Comparison of ENCODE assay signal across 19 cellular contexts in the genomic region with DNA sequence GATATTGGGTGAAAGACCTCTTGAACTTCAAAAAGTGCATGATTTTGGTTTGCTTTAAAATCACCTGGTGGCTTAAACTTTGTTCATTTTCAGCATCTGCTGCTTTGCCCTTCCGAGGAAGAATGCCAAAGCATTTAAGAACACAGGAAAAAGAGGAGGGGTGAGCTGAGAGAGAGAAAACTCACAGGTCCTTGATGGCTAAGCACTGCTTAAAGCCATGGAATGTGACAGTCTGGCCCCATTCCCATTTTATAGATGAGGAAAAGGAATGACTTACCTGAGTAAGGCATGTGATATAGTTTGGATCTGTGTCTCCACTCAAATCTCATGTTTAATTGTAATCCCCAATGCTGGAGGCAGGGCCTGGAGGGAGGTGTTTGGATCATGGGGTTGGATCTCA. TPM values are rescaled to one million over a fixed set of nuclear protein-coding genes. Genes with fewer than 3 reads are reported as not detected.
DNase-seq lines count a peak whose midpoint lies in the region; ATAC-seq and TF ChIP-seq lines count a peak whose summit lies in the region.
"Had no signal": no experiment of that assay in that cellular context is flagged by ENCODE, and none has a peak within 500 bp of the region (broad histone marks: within the 10 kb centered on the region; RNA-seq: fewer than 3 reads in every experiment).

No MANE protein-coding gene starts in this region.

- H4K91ac ChIP-seq in IMR-90 (ENCODE audit: insufficient read depth, low read depth, low read length) = no peak overlapping the region

- no peak overlapping the region for H3K4me3 ChIP-seq in BLaER1
- H3K4me3 ChIP-seq in IMR-90 (ENCODE audit: insufficient read depth, low read depth, low read length) = no peak overlapping the region
- no peak overlapping the region for H3K4me3 ChIP-seq in left lung
- peak overlapping the region; percentile 61 for H3K4me3 ChIP-seq in thoracic aorta
- no peak overlapping the region for H3K4me3 ChIP-seq in thyroid gland (replicated peaks in 1 of 3)
- H3K4me3 ChIP-seq: GM12878 had no signal

- no peak overlapping the region for H3K9ac ChIP-seq in BLaER1
- H3K9ac ChIP-seq in IMR-90 (ENCODE audit: low read depth, low read length) = no peak overlapping the region

- H2AK9ac ChIP-seq in IMR-90 (replicated peaks; ENCODE audit: low read depth, low read length, poor library complexity) = no peak overlapping the region

- H4K20me1 ChIP-seq in BLaER1 = no peaks in the 10 kb centered on the region
- H4K20me1 ChIP-seq in IMR-90 (ENCODE audit: insufficient read depth, low read length) = no peaks in the 10 kb centered on the region

- H2BK15ac ChIP-seq in IMR-90 (ENCODE audit: low read depth, low read length) = no peak overlapping the region

- in situ Hi-C loops in IMR-90 (cut with MboI; ENCODE audit: low sequenced_read_pairs) = no loop called here

- H3K27me3 ChIP-seq in BLaER1 = no peaks in the 10 kb centered on the region
- no peaks in the 10 kb centered on the region for H3K27me3 ChIP-seq in IMR-90 (ENCODE audit: control insufficient read depth, insufficient read depth, low read length)
- H3K27me3 ChIP-seq in left lung = no peaks in the 10 kb centered on the region
- no peaks in the 10 kb centered on the region for H3K27me3 ChIP-seq in thoracic aorta (replicated peaks; ENCODE audit: insufficient read depth)
- no peaks in the 10 kb centered on the region for H3K27me3 ChIP-seq in thyroid gland

- peak overlapping the region; percentile 31; the same call in 1 of the 2 replicates for H3K18ac ChIP-seq in IMR-90 (ENCODE audit: low read depth, low read length)

- dilution Hi-C loops in IMR-90 (cut with HindIII; ENCODE audit: low sequenced_read_pairs, unreplicated experiment) = no loop called here

- TF ChIP-seq POLR2A in IMR-90 (IDR thresholded peaks at IDR 0.05; ENCODE audit: low read depth, low read length) (no peak), thyroid gland (IDR thresholded peaks at IDR 0.05) (no peak)

- peak overlapping the region; percentile 23 for H2BK5ac ChIP-seq in IMR-90 (ENCODE audit: low read depth, low read length, poor library complexity, severe bottlenecking)

- peak overlapping the region; percentile 23; the same call in 1 of the 2 replicates for H3K4me2 ChIP-seq in BLaER1
- H3K4me2 ChIP-seq in IMR-90 (ENCODE audit: low read depth, low read length) = no peak overlapping the region

- WGBS in IMR-90 (ENCODE audit: extremely low coverage in 2 of 2, insufficient read length in 1 of 2), 2 experiments = no CpG with 5 or more reads among the region's 1 CpG
- WGBS in thyroid gland, 2 donors = 49 to 54% methylated on average over 1 of the region's 1 CpG

- no TSS peak for BruUV-seq in IMR-90 (replicated peaks; lab: Mats Ljungman, UMichigan)

- H4K5ac ChIP-seq in IMR-90 (ENCODE audit: low read depth, low read length) = no peak overlapping the region

- peaks cover 19% of the 10 kb centered on the region for H3K4me1 ChIP-seq in BLaER1
- peaks cover 11% of the 10 kb centered on the region; the same call in 1 of the 2 replicates for H3K4me1 ChIP-seq in IMR-90 (ENCODE audit: control insufficient read depth, insufficient read depth, low read length)
- peaks cover 5 to 6% of the 10 kb centered on the region in 2 donors for H3K4me1 ChIP-seq in left lung
- peaks cover 5 to 37% of the 10 kb centered on the region in 2 donors for H3K4me1 ChIP-seq in thoracic aorta (ENCODE audit: control insufficient read depth in 1 of 2, low read depth in 2 of 2)
- H3K4me1 ChIP-seq in thyroid gland = no peaks in the 10 kb centered on the region

- H3K27ac ChIP-seq in BLaER1 (no peak overlapping the region), IMR-90 (ENCODE audit: insufficient read depth, low read length) (no peak overlapping the region), left lung (peak overlapping the region in 1 of 2 donors; percentile 7), thoracic aorta (peak overlapping the region in 1 of 2 donors; percentile 91), thyroid gland (no peak overlapping the region)
- H3K27ac ChIP-seq: 22Rv1 had no signal

- H3K4ac ChIP-seq in IMR-90 (ENCODE audit: low read depth, low read length) = no peak overlapping the region

- DNase-seq in IMR-90 = no peak
- DNase-seq in left lung = no peak
- no peak for DNase-seq in thoracic aorta (ENCODE audit: low spot score)
- no peak for DNase-seq in thyroid gland
- DNase-seq in NCI-H1105 treated with DMSO at 0.1 percent for 48 hours (lab: John Stamatoyannopoulos, UW) = no peak
- DNase-seq in GF-D8 (lab: John Stamatoyannopoulos, UW) = no peak
- DNase-seq: C1 segment of cervical spinal cord; Calu3; CD4-positive, alpha-beta memory T cell; COR-L47; DMS53; DMS79 treated with DMSO at 0.1 percent for 48 hours; H9 had no signal

- peaks cover 0 to 4% of the 10 kb centered on the region in 2 experiments; a peak in 1 of 4 replicates for H3K79me1 ChIP-seq in IMR-90 (ENCODE audit: low read depth in 1 of 2, low read length in 2 of 2)

- no peak overlapping the region for H3K14ac ChIP-seq in IMR-90 (replicated peaks; ENCODE audit: low read depth, low read length)

- no peak overlapping the region for H2AFZ ChIP-seq in IMR-90 (replicated peaks; ENCODE audit: low read length, poor library complexity)

- H4K8ac ChIP-seq in IMR-90 (ENCODE audit: low read depth in 2 of 2, low read length in 2 of 2) = no peak overlapping the region

- POLR2A ChIA-PET in IMR-90 (lab: Charles Lee; ENCODE audit: unreplicated experiment) = no interaction called here

- peaks cover 8% of the 10 kb centered on the region for H3K9me3 ChIP-seq in BLaER1
- peaks cover 3% of the 10 kb centered on the region; the same call in 1 of the 2 replicates for H3K9me3 ChIP-seq in IMR-90 (ENCODE audit: control insufficient read depth, insufficient read depth, low read length)
- no peaks in the 10 kb centered on the region for H3K9me3 ChIP-seq in left lung
- no peaks in the 10 kb centered on the region for H3K9me3 ChIP-seq in thoracic aorta
- H3K9me3 ChIP-seq in thyroid gland = no peaks in the 10 kb centered on the region

- H2BK20ac ChIP-seq in IMR-90 (ENCODE audit: low read depth, low read length) = no peak overlapping the region

- intact Hi-C loops in IMR-90 (cut with micrococcal nuclease) (no loop called here), left lung (cut with DNase I) (no loop called here), thyroid gland (cut with DNase I) (no loop called here)

- no peak overlapping the region for H3K56ac ChIP-seq in IMR-90 (ENCODE audit: extremely low read depth, insufficient read depth, low read length)

- TF ChIP-seq RAD21 in IMR-90 (IDR thresholded peaks at IDR 0.05; ENCODE audit: low read length) = no peak

- H3K23ac ChIP-seq in IMR-90 (ENCODE audit: low read depth, low read length) = no peak overlapping the region

- no peak for ATAC-seq in IMR-90 (ENCODE audit: low read depth)
- ATAC-seq in left lung = peak; percentile 73
- no peak for ATAC-seq in thoracic aorta (ENCODE audit: insufficient number of reproducible peaks, low FRiP score, low read depth)
- ATAC-seq in GM18870 (IDR thresholded peaks at IDR 0.05; ENCODE audit: unreplicated experiment) = no peak
- ATAC-seq: GM12878, HCT116 had no signal

- H3K36me3 ChIP-seq in BLaER1 = peaks cover 12% of the 10 kb centered on the region
- no peaks in the 10 kb centered on the region for H3K36me3 ChIP-seq in IMR-90 (ENCODE audit: control insufficient read depth, insufficient read depth, low read length)
- peaks cover 0 to 5% of the 10 kb centered on the region in 2 donors for H3K36me3 ChIP-seq in left lung
- peaks cover 6% of the 10 kb centered on the region for H3K36me3 ChIP-seq in thoracic aorta
- H3K36me3 ChIP-seq in thyroid gland = peaks cover 0 to under 1% of the 10 kb centered on the region in 2 donors

- no peak overlapping the region for H2BK120ac ChIP-seq in IMR-90 (ENCODE audit: low read depth, low read length)

- TF ChIP-seq CTCF in IMR-90 (conservative IDR thresholded peaks at IDR 0.05; ENCODE audit: low read depth, low read length) = no peak
- no peak for TF ChIP-seq CTCF in left lung (IDR thresholded peaks at IDR 0.05)
- TF ChIP-seq CTCF in thoracic aorta (IDR thresholded peaks at IDR 0.05) = no peak
- no peak for TF ChIP-seq CTCF in thyroid gland (IDR thresholded peaks at IDR 0.05)

- H2AK5ac ChIP-seq in IMR-90 (ENCODE audit: low read depth, low read length) = no peak overlapping the region

- H3K9me1 ChIP-seq in IMR-90 (ENCODE audit: insufficient read depth, low read length) = peaks cover 6% of the 10 kb centered on the region; the same call in 1 of the 2 replicates

- CTCF ChIA-PET in IMR-90 (lab: Yijun Ruan, JAX) = no interaction called here

TF ChIP-seq in IMR-90, 13 proteins besides CTCF, POLR2A, EP300 and RAD21:
- no peak for TF ChIP-seq NFE2L2 (IDR thresholded peaks at IDR 0.05; ENCODE audit: low read depth, low read length)
- TF ChIP-seq MXI1 (IDR thresholded peaks at IDR 0.05; ENCODE audit: borderline replicate concordance, low read depth, low read length) = no peak
- TF ChIP-seq FOS (IDR thresholded peaks at IDR 0.05; ENCODE audit: low read depth, low read length) = no peak
- no peak for TF ChIP-seq BHLHE40 (IDR thresholded peaks at IDR 0.05; ENCODE audit: low read depth, low read length)
- TF ChIP-seq, protein P1, sequence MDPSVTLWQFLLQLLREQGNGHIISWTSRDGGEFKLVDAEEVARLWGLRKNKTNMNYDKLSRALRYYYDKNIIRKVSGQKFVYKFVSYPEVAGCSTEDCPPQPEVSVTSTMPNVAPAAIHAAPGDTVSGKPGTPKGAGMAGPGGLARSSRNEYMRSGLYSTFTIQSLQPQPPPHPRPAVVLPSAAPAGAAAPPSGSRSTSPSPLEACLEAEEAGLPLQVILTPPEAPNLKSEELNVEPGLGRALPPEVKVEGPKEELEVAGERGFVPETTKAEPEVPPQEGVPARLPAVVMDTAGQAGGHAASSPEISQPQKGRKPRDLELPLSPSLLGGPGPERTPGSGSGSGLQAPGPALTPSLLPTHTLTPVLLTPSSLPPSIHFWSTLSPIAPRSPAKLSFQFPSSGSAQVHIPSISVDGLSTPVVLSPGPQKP (IDR thresholded peaks at IDR 0.05; ENCODE audit: borderline replicate concordance, low read depth, low read length) = no peak
- no peak for TF ChIP-seq RCOR1 (IDR thresholded peaks at IDR 0.05; ENCODE audit: insufficient replicate concordance, low read length)
- TF ChIP-seq CEBPB (IDR thresholded peaks at IDR 0.05; ENCODE audit: low read depth, low read length) = no peak
- no peak for TF ChIP-seq MAFK (IDR thresholded peaks at IDR 0.05; ENCODE audit: low read depth, low read length)
- TF ChIP-seq RFX5 (IDR thresholded peaks at IDR 0.05; ENCODE audit: low read depth, low read length) = no peak

RNA-seq across cellular contexts. Expression of a gene that starts 58.1 kb away (rescaled TPM):
- total RNA-seq in IMR-90 (2012; rRNA removed) (4.3 and 5.3 TPM in 2 replicates), left lung (10 to 100 TPM; 23.0 to 48.2 TPM), thoracic aorta (10 to 100 TPM; 30.3 to 33.6 TPM), thyroid gland (10 to 100 TPM in 1 of 4 donors, 1 to 10 TPM in 3; 6.2 to 25.1 (median 7.6) TPM)
- polyA plus RNA-seq in IMR-90 (2012; rRNA removed) = 2.0 and 2.9 TPM in 2 replicates
- 0.83 and 0.95 TPM in 2 replicates for polyA plus RNA-seq in IMR-90 (2012; cell fraction: cytosol; rRNA removed)
- polyA plus RNA-seq in IMR-90 (2012; cell fraction: nucleus; rRNA removed; ENCODE audit: low replicate concordance) = 1.4 and 2.4 TPM in 2 replicates
- total RNA-seq: CD4-positive, alpha-beta memory T cell; G401; GM12878 had no signal
- polyA plus RNA-seq: CD4-positive, alpha-beta memory T cell; GM12878 had no signal
